In the genomic region with DNA sequence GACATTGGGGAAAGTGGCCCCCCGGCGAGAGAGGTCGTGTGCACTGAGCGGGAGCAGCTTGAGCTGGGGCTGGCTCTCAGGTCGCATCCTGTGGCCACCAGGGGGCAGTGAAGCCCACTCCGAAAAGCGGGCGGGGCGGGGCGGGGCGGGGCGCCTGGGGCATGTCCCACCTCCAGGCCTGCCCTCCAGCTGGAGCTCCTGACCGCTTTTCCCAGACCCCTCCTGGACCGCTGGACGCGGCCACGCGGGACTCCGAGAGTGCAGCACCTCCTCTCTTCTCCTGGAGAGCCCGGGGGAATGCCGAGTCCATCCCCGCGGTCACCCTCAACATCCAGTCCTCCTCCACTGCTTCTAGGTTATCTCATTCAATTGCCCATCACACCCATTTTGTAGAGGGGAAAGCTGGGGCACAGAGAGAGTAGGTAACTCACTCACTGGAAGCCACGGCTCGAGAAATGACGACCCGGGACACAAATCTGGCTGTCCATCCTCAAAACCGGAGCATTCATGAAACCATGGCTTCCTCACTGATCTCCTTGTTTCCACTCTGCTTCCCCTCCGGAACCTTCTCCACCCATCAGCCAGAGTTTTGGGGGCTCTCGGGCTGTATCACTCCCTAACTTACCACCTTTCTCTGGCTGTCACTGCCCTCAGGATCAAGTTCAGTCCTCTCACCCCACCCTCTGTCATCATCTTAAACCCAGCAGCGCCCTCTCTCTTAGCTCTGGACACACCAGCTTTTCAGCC, we compare ENCODE assay signal across 9 cellular contexts. TPM values are rescaled to one million over a fixed set of nuclear protein-coding genes. Genes with fewer than 3 reads are reported as not detected.
DNase-seq lines count a peak whose midpoint lies in the region; ATAC-seq and TF ChIP-seq lines count a peak whose summit lies in the region.
"Had no signal": no experiment of that assay in that cellular context is flagged by ENCODE, and none has a peak within 500 bp of the region (broad histone marks: within the 10 kb centered on the region; RNA-seq: fewer than 3 reads in every experiment).

No MANE protein-coding gene starts in this region.

- peak overlapping the region; percentile 98 for H3K14ac ChIP-seq in IMR-90 (replicated peaks; ENCODE audit: low read depth, low read length)

- no peak for TF ChIP-seq POLR2A in IMR-90 (IDR thresholded peaks at IDR 0.05; ENCODE audit: low read depth, low read length)

- TF ChIP-seq RAD21 in IMR-90 (IDR thresholded peaks at IDR 0.05; ENCODE audit: low read length): peak; percentile 63
- TF ChIP-seq RAD21 in neural cell (conservative IDR thresholded peaks at IDR 0.05): peak; percentile 25

- no TSS peak for BruUV-seq in IMR-90 (replicated peaks; lab: Mats Ljungman, UMichigan)

- no peaks in the 10 kb centered on the region for H3F3A ChIP-seq in neural cell (ENCODE audit: insufficient read depth, low read length, poor library complexity, severe bottlenecking)

- peaks cover 17% of the 10 kb centered on the region for H3K4me1 ChIP-seq in IMR-90 (ENCODE audit: control insufficient read depth, insufficient read depth, low read length)

- intact Hi-C loops in CD4-positive, alpha-beta T cell (cut with DNase I, micrococcal nuclease): loop anchor here (1.0 kb wide), 2 partner anchors 62 to 63 kb away; no protein-coding TSS in a partner anchor
- intact Hi-C loops in IMR-90 (cut with micrococcal nuclease): loop anchor here (1.0 kb wide), 2 partner anchors 62 to 151 kb away; no protein-coding TSS in a partner anchor

- peak overlapping the region; percentile 84 for H3K4me3 Mint-ChIP-seq in CD4-positive, alpha-beta T cell
- H3K4me3 Mint-ChIP-seq in stimulated activated naive CD8-positive, alpha-beta T cell treated with anti-CD3 and anti-CD28 coated beads, Interleukin-15, amount 100 ng/mL, for 72 hours: peak overlapping the region; percentile 58 to 76

- no peak for TF ChIP-seq EP300 in neural cell (conservative IDR thresholded peaks at IDR 0.05; ENCODE audit: poor library complexity, severe bottlenecking)

- H3K36me3 Mint-ChIP-seq in CD4-positive, alpha-beta T cell (ENCODE audit: low read depth): peaks cover 16% of the 10 kb centered on the region

- H4K8ac ChIP-seq in IMR-90 (ENCODE audit: low read depth in 2 of 2, low read length in 2 of 2): peak overlapping the region; percentile 84 to 100

- peaks cover 19% of the 10 kb centered on the region for H3K36me3 ChIP-seq in IMR-90 (ENCODE audit: control insufficient read depth, insufficient read depth, low read length)
- H3K36me3 ChIP-seq in neural cell (ENCODE audit: insufficient read depth, low read length): peaks cover 19% of the 10 kb centered on the region

- peak overlapping the region; percentile 95 for H3K4ac ChIP-seq in IMR-90 (ENCODE audit: low read depth, low read length)

- peak overlapping the region; percentile 50 for H3K27ac Mint-ChIP-seq in CD4-positive, alpha-beta T cell
- peak overlapping the region; percentile 59 to 90 for H3K27ac Mint-ChIP-seq in stimulated activated naive CD8-positive, alpha-beta T cell treated with anti-CD3 and anti-CD28 coated beads, Interleukin-15, amount 100 ng/mL, for 72 hours

- H3K9me1 ChIP-seq in IMR-90 (ENCODE audit: insufficient read depth, low read length): peaks cover 23% of the 10 kb centered on the region

- H4K20me1 ChIP-seq in IMR-90 (ENCODE audit: insufficient read depth, low read length): peaks cover 13% of the 10 kb centered on the region; the same call in 1 of the 2 replicates
- no peaks in the 10 kb centered on the region for H4K20me1 ChIP-seq in neural cell (ENCODE audit: insufficient read depth)

- DNase-seq in CD4-positive, alpha-beta T cell: peak; percentile 68 to 86 (median 76)
- DNase-seq in GM20000 (ENCODE audit: low spot score): peak; percentile 87
- DNase-seq in IMR-90: peak; percentile 54
- peak; percentile 89 for DNase-seq in RWPE1 (ENCODE audit: low spot score)
- peak; percentile 70 for DNase-seq in activated T-helper 9 cell treated with anti-CD3 and anti-CD28 coated beads, Interleukin-2, amount 50 U/mL, for 16 hours (ENCODE audit: low read depth)
- peak; percentile 44 for DNase-seq in fibroblast of the conjunctiva (ENCODE audit: low read depth)
- peak; percentile 73 to 74 for DNase-seq in stimulated activated naive CD8-positive, alpha-beta T cell treated with anti-CD3 and anti-CD28 coated beads, Interleukin-15, amount 100 ng/mL, for 72 hours

- TF ChIP-seq CTCF in CD4-positive, alpha-beta T cell (IDR thresholded peaks at IDR 0.05): peak; percentile 81
- TF ChIP-seq CTCF in GM20000 (IDR thresholded peaks at IDR 0.05; ENCODE audit: extremely low read depth, missing control alignments): peak; percentile 63
- peak; percentile 69 for TF ChIP-seq CTCF in IMR-90 (conservative IDR thresholded peaks at IDR 0.05; ENCODE audit: low read depth, low read length)
- TF ChIP-seq CTCF in RWPE1 (conservative IDR thresholded peaks at IDR 0.05; ENCODE audit: low read depth): peak; percentile 93
- TF ChIP-seq CTCF in neural cell (IDR thresholded peaks at IDR 0.05; ENCODE audit: poor library complexity, severe bottlenecking): peak; percentile 57

- no peaks in the 10 kb centered on the region for H3K9me3 Mint-ChIP-seq in CD4-positive, alpha-beta T cell
- H3K9me3 Mint-ChIP-seq in stimulated activated naive CD8-positive, alpha-beta T cell treated with anti-CD3 and anti-CD28 coated beads, Interleukin-15, amount 100 ng/mL, for 72 hours: no peaks in the 10 kb centered on the region

- H3K27ac ChIP-seq in CD4-positive, alpha-beta T cell (ENCODE audit: low read depth, low read length): no peak overlapping the region
- H3K27ac ChIP-seq in IMR-90 (ENCODE audit: insufficient read depth, low read length) (peak overlapping the region; percentile 56), RWPE1 (peak overlapping the region; percentile 71), neural cell (ENCODE audit: low read length) (no peak overlapping the region)

- peak; percentile 92 for ATAC-seq in CD4-positive, alpha-beta T cell (ENCODE audit: poor library complexity)
- ATAC-seq in IMR-90 (ENCODE audit: low read depth): peak; percentile 85
- ATAC-seq in stimulated activated naive CD8-positive, alpha-beta T cell treated with anti-CD3 and anti-CD28 coated beads, Interleukin-15, amount 100 ng/mL, for 72 hours: peak; percentile 86

- peak overlapping the region; percentile 75; the same call in 1 of the 2 replicates for H2BK20ac ChIP-seq in IMR-90 (ENCODE audit: low read depth, low read length)

- H4K5ac ChIP-seq in IMR-90 (ENCODE audit: low read depth, low read length): peak overlapping the region; percentile 95

- peak overlapping the region; percentile 90 for H3K18ac ChIP-seq in IMR-90 (ENCODE audit: low read depth, low read length)

- H4K91ac ChIP-seq in IMR-90 (ENCODE audit: insufficient read depth, low read depth, low read length): peak overlapping the region; percentile 89

- H3K79me2 ChIP-seq in neural cell (replicated peaks; ENCODE audit: insufficient read depth, low read length): no peaks in the 10 kb centered on the region

- CTCF ChIA-PET in CD4-positive, alpha-beta T cell (lab: Charles Lee): interaction anchor here (0.7 to 7.3 kb wide), 24 partner anchors 13 to 191 kb away, joined by 3 to 197 read pairs (median 4); a partner anchor contains a TSS
- CTCF ChIA-PET in IMR-90 (lab: Yijun Ruan, JAX) (interaction anchor here (0.6 to 5.0 kb wide), 15 partner anchors 9 to 172 kb away, joined by 3 to 59 read pairs (median 4); a partner anchor contains a TSS), RWPE1 (lab: Yijun Ruan, JAX) (interaction anchor here (0.5 to 11.0 kb wide), 28 partner anchors 8 to 104 kb away, joined by 3 to 163 read pairs (median 5); a partner anchor contains a TSS)

- H3K4me3 ChIP-seq in IMR-90 (ENCODE audit: insufficient read depth, low read depth, low read length) (peak overlapping the region; percentile 43), neural cell (ENCODE audit: low read length) (peak overlapping the region; percentile 23)

- peak overlapping the region; percentile 95; the same call in 1 of the 3 replicates for H2BK15ac ChIP-seq in IMR-90 (ENCODE audit: low read depth, low read length)

- peak overlapping the region; percentile 96 for H2AK9ac ChIP-seq in IMR-90 (replicated peaks; ENCODE audit: low read depth, low read length, poor library complexity)

- peaks cover 10 to 53% of the 10 kb centered on the region in 2 experiments; a peak in 3 of 4 replicates for H3K79me1 ChIP-seq in IMR-90 (ENCODE audit: low read depth in 1 of 2, low read length in 2 of 2)

- H3K9me2 ChIP-seq in neural cell (ENCODE audit: insufficient read depth, low read length): no peaks in the 10 kb centered on the region

- peaks cover 25% of the 10 kb centered on the region for H3K4me1 Mint-ChIP-seq in CD4-positive, alpha-beta T cell (ENCODE audit: low read depth)
- H3K4me1 Mint-ChIP-seq in stimulated activated naive CD8-positive, alpha-beta T cell treated with anti-CD3 and anti-CD28 coated beads, Interleukin-15, amount 100 ng/mL, for 72 hours: peaks cover 63% of the 10 kb centered on the region

- 8% methylated on average over 22 of the region's 31 CpGs; no CpG with 5 or more reads in 1 of the 2 experiments for WGBS in IMR-90 (ENCODE audit: extremely low coverage in 2 of 2, insufficient read length in 1 of 2), 2 experiments

- H2AFZ ChIP-seq in IMR-90 (replicated peaks; ENCODE audit: low read length, poor library complexity) (peak overlapping the region; percentile 93), neural cell (ENCODE audit: low read depth, low read length) (no peak overlapping the region)

- POLR2A ChIA-PET in CD4-positive, alpha-beta T cell (lab: Charles Lee): interaction anchor here (0.6 to 4.9 kb wide), 11 partner anchors 13 to 161 kb away, joined by 3 to 114 read pairs (median 4); a partner anchor contains a TSS
- POLR2A ChIA-PET in IMR-90 (lab: Charles Lee; ENCODE audit: unreplicated experiment) (interaction anchor here (0.9 to 1.4 kb wide), 4 partner anchors 56 to 61 kb away, joined by 3 to 6 read pairs (median 4); no protein-coding TSS in a partner anchor), RWPE1 (lab: Yijun Ruan, JAX; ENCODE audit: low non-redundant PET) (interaction anchor here (1.1 to 2.1 kb wide), 5 partner anchors 49 to 175 kb away, joined by 3 to 19 read pairs (median 4); a partner anchor contains a TSS)

- H2BK5ac ChIP-seq in IMR-90 (ENCODE audit: low read depth, low read length, poor library complexity, severe bottlenecking): peak overlapping the region; percentile 75

- no peaks in the 10 kb centered on the region for H3K9me3 ChIP-seq in CD4-positive, alpha-beta T cell (ENCODE audit: control insufficient read depth, low read length)
- no peaks in the 10 kb centered on the region for H3K9me3 ChIP-seq in IMR-90 (ENCODE audit: control insufficient read depth, insufficient read depth, low read length)
- no peaks in the 10 kb centered on the region for H3K9me3 ChIP-seq in neural cell (ENCODE audit: low read length)

- no peaks in the 10 kb centered on the region for H3K27me3 ChIP-seq in CD4-positive, alpha-beta T cell (ENCODE audit: control insufficient read depth, insufficient read depth, low read length)
- H3K27me3 ChIP-seq in IMR-90 (ENCODE audit: control insufficient read depth, insufficient read depth, low read length) (no peaks in the 10 kb centered on the region), neural cell (ENCODE audit: insufficient read depth, low read depth, low read length) (no peaks in the 10 kb centered on the region)

- H2BK120ac ChIP-seq in IMR-90 (ENCODE audit: low read depth, low read length): peak overlapping the region; percentile 90

- no peaks in the 10 kb centered on the region for H3K27me3 Mint-ChIP-seq in CD4-positive, alpha-beta T cell
- H3K27me3 Mint-ChIP-seq in stimulated activated naive CD8-positive, alpha-beta T cell treated with anti-CD3 and anti-CD28 coated beads, Interleukin-15, amount 100 ng/mL, for 72 hours: no peaks in the 10 kb centered on the region

- H3K4me2 ChIP-seq in IMR-90 (ENCODE audit: low read depth, low read length) (peak overlapping the region; percentile 93), neural cell (ENCODE audit: low read length) (no peak overlapping the region)

- H3K9ac ChIP-seq in IMR-90 (ENCODE audit: low read depth, low read length): peak overlapping the region; percentile 75
- H3K9ac ChIP-seq in neural cell (ENCODE audit: low read length): no peak overlapping the region

- dilution Hi-C loops in IMR-90 (cut with HindIII; ENCODE audit: low sequenced_read_pairs, unreplicated experiment): no loop called here

- peak overlapping the region; percentile 96 for H2AK5ac ChIP-seq in IMR-90 (ENCODE audit: low read depth, low read length)

- H3K56ac ChIP-seq in IMR-90 (ENCODE audit: extremely low read depth, insufficient read depth, low read length): peak overlapping the region; percentile 81; the same call in 1 of the 2 replicates

- peak overlapping the region; percentile 96 for H3K23ac ChIP-seq in IMR-90 (ENCODE audit: low read depth, low read length)

- in situ Hi-C loops in IMR-90 (cut with MboI; ENCODE audit: low sequenced_read_pairs): loop anchor here (5.0 kb wide), 1 partner anchor 61 kb away; a partner anchor contains a TSS

RNA-seq across cellular contexts. Expression of a gene that starts 24.1 kb away (rescaled TPM):
- total RNA-seq in CD4-positive, alpha-beta T cell: not detected
- total RNA-seq in IMR-90 (2012; rRNA removed): not detected in 2 replicates
- polyA plus RNA-seq in IMR-90 (2012; rRNA removed): not detected in 2 replicates
- polyA plus RNA-seq in IMR-90 (2012; cell fraction: cytosol; rRNA removed): not detected in 2 replicates
- polyA plus RNA-seq in IMR-90 (2012; cell fraction: nucleus; rRNA removed; ENCODE audit: low replicate concordance): not detected in 2 replicates
- polyA plus RNA-seq in neural cell: not detected in 2 replicates
- not detected in 2 replicates for polyA minus RNA-seq in neural cell
- total RNA-seq: glomerular endothelial cell had no signal

RNA-seq across cellular contexts. Expression of a gene that starts 56.7 kb away (rescaled TPM):
- total RNA-seq in CD4-positive, alpha-beta T cell: 10 to 100 TPM; 22.8 to 24.2 TPM
- 174 and 186 TPM in 2 replicates for total RNA-seq in IMR-90 (2012; rRNA removed)
- polyA plus RNA-seq in IMR-90 (2012; rRNA removed): 148 and 156 TPM in 2 replicates
- 283 and 402 TPM in 2 replicates for polyA plus RNA-seq in IMR-90 (2012; cell fraction: cytosol; rRNA removed)
- 740 and 930 TPM in 2 replicates for polyA plus RNA-seq in IMR-90 (2012; cell fraction: nucleus; rRNA removed; ENCODE audit: low replicate concordance)
- polyA plus RNA-seq in neural cell: 26.3 and 30.6 TPM in 2 replicates
- polyA minus RNA-seq in neural cell: 24.6 and 26.2 TPM in 2 replicates

Comparison
In these comparisons a context has a peak if more than half of its experiments do, and no peak if none do; other contexts are left out.
1. H3K27ac ChIP-seq: peak in IMR-90 (single experiment) and RWPE1 (single experiment); none in CD4-positive, alpha-beta T cell (single experiment) and neural cell (single experiment).
2. Peak in every context shown above with its lines, with median percentiles within 50 percentile points of each other: ATAC-seq, DNase-seq and CTCF ChIP-seq.